ENCODE assay signal across 9 cellular contexts in genomic region chr19:39539519-39540332, GRCh38.
DNase-seq lines count a peak whose midpoint lies in the region; ATAC-seq, FAIRE-seq and TF ChIP-seq lines count a peak whose summit lies in the region.
"Had no signal": no experiment of that assay in that cellular context is flagged by ENCODE, and none has a peak within 500 bp of the region (broad histone marks: within the 10 kb centered on the region; RNA-seq: fewer than 3 reads in every experiment).

EID2 (minus strand) TSS chr19:39540161; CDS start chr19:39540079, 82 bp downstream.

- H3K4me1 Mint-ChIP-seq in central memory CD8-positive, alpha-beta T cell, result peaks cover 41% of the 10 kb centered on the region

- TF ChIP-seq CTCF in AG09309 (IDR thresholded peaks at IDR 0.05; ENCODE audit: control insufficient read depth, insufficient read depth, low read depth, low read length, missing control alignments), result peak; percentile 86

- peak; percentile 78 for DNase-seq in AG09309 (ENCODE audit: low read depth)
- peak; percentile 100 for DNase-seq in NCI-H345 treated with DMSO at 0.1 percent for 48 hours (lab: John Stamatoyannopoulos, UW; ENCODE audit: unreplicated experiment)
- DNase-seq in activated CD4-positive, CD25-positive, alpha-beta regulatory T cell treated with anti-CD3 and anti-CD28 coated beads, Interleukin-2, amount 50 U/mL, for 16 hours (ENCODE audit: low read depth, low spot score), result peak; percentile 83
- DNase-seq in central memory CD8-positive, alpha-beta T cell (ENCODE audit: low spot score in 2 of 2), result peak; percentile 86 to 89
- DNase-seq in stimulated activated CD4-positive, alpha-beta T cell treated with anti-CD3 and anti-CD28 coated beads, Interleukin-12 subunit alpha, Interleukin-12 subunit beta, amount 100 ng/mL, for 4 hours, result peak; percentile 95

- peaks cover 8% of the 10 kb centered on the region for H3K36me3 Mint-ChIP-seq in central memory CD8-positive, alpha-beta T cell (ENCODE audit: insufficient read depth)

- no peaks in the 10 kb centered on the region for H3K27me3 Mint-ChIP-seq in central memory CD8-positive, alpha-beta T cell

- TF ChIP-seq POLR2A in GM18951 (IDR thresholded peaks at IDR 0.05; ENCODE audit: extremely low read depth, insufficient read depth, insufficient read length), result peak; percentile 87

- peak within 1 kb of the TSS; percentile 94 for H3K4me3 Mint-ChIP-seq in central memory CD8-positive, alpha-beta T cell

- in situ Hi-C loops in GM18951 (cut with MboI; ENCODE audit: low sequenced_read_pairs, unreplicated experiment), result loop anchor here (10.0 kb wide), 1 partner anchor 425 kb away; no protein-coding TSS in a partner anchor

- ATAC-seq in HG03342 (IDR thresholded peaks at IDR 0.05; ENCODE audit: unreplicated experiment), result peak; percentile 78
- ATAC-seq in central memory CD8-positive, alpha-beta T cell (replicated peaks; ENCODE audit: extremely low read depth, poor library complexity, severe bottlenecking), result peak; percentile 89

- peak within 1 kb of the TSS; percentile 96 for H3K27ac Mint-ChIP-seq in central memory CD8-positive, alpha-beta T cell (ENCODE audit: low read depth)

- peak; percentile 65 for FAIRE-seq in islet of Langerhans (lab: Jason Lieb, UNC)
- FAIRE-seq: colon had no signal

- no peaks in the 10 kb centered on the region for H3K9me3 Mint-ChIP-seq in central memory CD8-positive, alpha-beta T cell

- H3K4me3 ChIP-seq in AG09309 (ENCODE audit: control insufficient read depth, low read depth, low read length), result peak within 1 kb of the TSS; percentile 59

Comparison
In these comparisons a context has a peak if more than half of its experiments do, and no peak if none do; other contexts are left out.
1. Peak in every context shown above with its lines: DNase-seq, ATAC-seq and H3K4me3 ChIP-seq.